Comparison of ENCODE assay signal across 8 cellular contexts in genomic region chr2:131093066-131093842, GRCh38. TPM values are rescaled to one million over a fixed set of nuclear protein-coding genes. Genes with fewer than 3 reads are reported as not detected.
DNase-seq lines count a peak whose midpoint lies in the region; ATAC-seq, FAIRE-seq and TF ChIP-seq lines count a peak whose summit lies in the region.

TSS of gene FAM168B (minus strand) at chr2:131093460. CDS start at chr2:131082646, 10,814 bp downstream.

- peak in 1 of 4 donors; percentile 1 for TF ChIP-seq EP300 in upper lobe of left lung (IDR thresholded peaks at IDR 0.05)

- intact Hi-C loops in cardiac septum (cut with DNase I) (loop anchor here (1.0 kb wide), 1 partner anchor 12 kb away; the partner anchor contains the start of gene PLEKHB2), posterior vena cava (cut with DNase I) (no loop called here)

- peaks cover 16 to 31% (median 17%) of the 10 kb centered on the region in 4 donors for H3K4me1 ChIP-seq in upper lobe of left lung

- peaks cover 21 to 41% (median 23%) of the 10 kb centered on the region in 3 donors for H3K4me1 Mint-ChIP-seq in T-cell

- POLR2A ChIA-PET in T-cell (lab: Charles Lee): interaction anchor here (0.5 to 1.6 kb wide), 8 partner anchors 10 to 411 kb away, joined by 3 to 16 read pairs (median 3); partner anchors contain the start of gene PLEKHB2 (in 1 of the 2)

- no peaks in the 10 kb centered on the region for H3K27me3 ChIP-seq in upper lobe of left lung

- no peaks in the 10 kb centered on the region for H3K27me3 Mint-ChIP-seq in T-cell

- ATAC-seq in HG02642 (IDR thresholded peaks at IDR 0.05; ENCODE audit: poor library complexity, unreplicated experiment): peak; percentile 88
- peak; percentile 88 to 91 (median 90) for ATAC-seq in T-cell (replicated peaks in 1 of 4)
- peak; percentile 96 to 99 for ATAC-seq in upper lobe of left lung (ENCODE audit: low FRiP score in 2 of 2)

- TF ChIP-seq POLR2A in GM12891 (IDR thresholded peaks at IDR 0.05; ENCODE audit: low read depth, low read length): peak; percentile 62
- TF ChIP-seq POLR2A in upper lobe of left lung (IDR thresholded peaks at IDR 0.05): peak in 3 of 4 donors; percentile 93 to 99 (median 99)

- peak in 2 of 6 experiments; percentile 28 to 60 for TF ChIP-seq CTCF in upper lobe of left lung (IDR thresholded peaks at IDR 0.05)

- peaks cover 4% of the 10 kb centered on the region for H3K36me3 Mint-ChIP-seq in T-cell

- H3K27ac ChIP-seq in adipose tissue (ENCODE audit: low read depth, low read length): peak within 1 kb of the TSS; percentile 71
- peak within 1 kb of the TSS; percentile 90 to 98 (median 96) for H3K27ac ChIP-seq in upper lobe of left lung

- WGBS in adipose tissue, 3 donors: 0 to 1% (median 0%) methylated on average over 98 to 113 of the region's 113 CpGs
- 0 to 1% methylated on average over 53 to 63 of the region's 113 CpGs for WGBS in upper lobe of left lung, 2 donors

- no peaks in the 10 kb centered on the region for H3K9me3 Mint-ChIP-seq in T-cell

- H3K36me3 ChIP-seq in upper lobe of left lung: peaks cover 1 to 13% (median 5%) of the 10 kb centered on the region in 4 donors

- H3K4me3 ChIP-seq in upper lobe of left lung: peak within 1 kb of the TSS; percentile 40 to 73 (median 66)

- no peaks in the 10 kb centered on the region for H3K9me3 ChIP-seq in upper lobe of left lung

- H3K27ac Mint-ChIP-seq in T-cell: peak within 1 kb of the TSS; percentile 94 to 97

- peak; percentile 91 for DNase-seq in GM12891 (ENCODE audit: insufficient read length, low spot score)
- peak; percentile 69 for DNase-seq in NCI-H1105 (lab: John Stamatoyannopoulos, UW)
- DNase-seq in T-cell: peak; percentile 76 to 91 (median 86)
- peak; percentile 95 for DNase-seq in cardiac septum (ENCODE audit: low spot score)
- peak; percentile 96 for DNase-seq in posterior vena cava (ENCODE audit: low spot score)
- peak; percentile 88 to 99 for DNase-seq in upper lobe of left lung

- H3K4me3 Mint-ChIP-seq in T-cell: peak within 1 kb of the TSS; percentile 88 to 94 (median 92)

- CTCF ChIA-PET in T-cell (lab: Charles Lee): interaction anchor here in 1 of 2 donors (0.6 to 2.3 kb wide), 6 partner anchors 12 to 399 kb away, joined by 3 to 16 read pairs (median 3); partner anchors contain the start of genes MZT2A and PLEKHB2

- peak; percentile 100 for FAIRE-seq in GM12891 (lab: Jason Lieb, UNC)

TF ChIP-seq in GM12891, 5 proteins besides CTCF, POLR2A, EP300 and RAD21:
- TF ChIP-seq POLR2AphosphoS5 (IDR thresholded peaks at IDR 0.05; ENCODE audit: low read depth, low read length) (0 out of 2 replicates have a peak, but pooled peaks have one; percentile 41), TAF1 (IDR thresholded peaks at IDR 0.05; ENCODE audit: low read depth, low read length) (peak; percentile 22; the same call in 1 of the 2 replicates), SPI1 (IDR thresholded peaks at IDR 0.05; ENCODE audit: low read depth, low read length) (peak; percentile 42; the same call in 1 of the 2 replicates), POU2F2 (IDR thresholded peaks at IDR 0.05; ENCODE audit: low read depth, low read length) (no peak), PAX5 (IDR thresholded peaks at IDR 0.05; ENCODE audit: insufficient read depth, low read length, severe bottlenecking) (peak; percentile 95)
TF ChIP-seq in GM12891: peak in this region for 4.

RNA-seq across cellular contexts. Expression of gene FAM168B, which starts in this region (rescaled TPM):
- polyA plus RNA-seq in GM12891 (2012; ENCODE audit: low read depth, missing spikeins): 39.7 TPM
- total RNA-seq in T-cell (10 to 100 TPM; 61.7 to 84.0 (median 73.3) TPM), cardiac septum (90.3 TPM), posterior vena cava (100 to 1,000 TPM in 1 of 2 donors, 10 to 100 TPM in 1; 87.4 to 104 TPM), upper lobe of left lung (10 to 100 TPM; 22.0 to 86.9 (median 72.8) TPM)
- 10 to 100 TPM; 24.5 to 67.2 (median 41.6) TPM for polyA plus RNA-seq in adipose tissue

Comparison
In these comparisons a context has a peak if more than half of its experiments do, and no peak if none do; other contexts are left out.
1. Peak in every context shown above with its lines: DNase-seq, ATAC-seq, H3K4me3 ChIP-seq and H3K27ac ChIP-seq.